Comparison of ENCODE assay signal across 8 cellular contexts in the genomic region with DNA sequence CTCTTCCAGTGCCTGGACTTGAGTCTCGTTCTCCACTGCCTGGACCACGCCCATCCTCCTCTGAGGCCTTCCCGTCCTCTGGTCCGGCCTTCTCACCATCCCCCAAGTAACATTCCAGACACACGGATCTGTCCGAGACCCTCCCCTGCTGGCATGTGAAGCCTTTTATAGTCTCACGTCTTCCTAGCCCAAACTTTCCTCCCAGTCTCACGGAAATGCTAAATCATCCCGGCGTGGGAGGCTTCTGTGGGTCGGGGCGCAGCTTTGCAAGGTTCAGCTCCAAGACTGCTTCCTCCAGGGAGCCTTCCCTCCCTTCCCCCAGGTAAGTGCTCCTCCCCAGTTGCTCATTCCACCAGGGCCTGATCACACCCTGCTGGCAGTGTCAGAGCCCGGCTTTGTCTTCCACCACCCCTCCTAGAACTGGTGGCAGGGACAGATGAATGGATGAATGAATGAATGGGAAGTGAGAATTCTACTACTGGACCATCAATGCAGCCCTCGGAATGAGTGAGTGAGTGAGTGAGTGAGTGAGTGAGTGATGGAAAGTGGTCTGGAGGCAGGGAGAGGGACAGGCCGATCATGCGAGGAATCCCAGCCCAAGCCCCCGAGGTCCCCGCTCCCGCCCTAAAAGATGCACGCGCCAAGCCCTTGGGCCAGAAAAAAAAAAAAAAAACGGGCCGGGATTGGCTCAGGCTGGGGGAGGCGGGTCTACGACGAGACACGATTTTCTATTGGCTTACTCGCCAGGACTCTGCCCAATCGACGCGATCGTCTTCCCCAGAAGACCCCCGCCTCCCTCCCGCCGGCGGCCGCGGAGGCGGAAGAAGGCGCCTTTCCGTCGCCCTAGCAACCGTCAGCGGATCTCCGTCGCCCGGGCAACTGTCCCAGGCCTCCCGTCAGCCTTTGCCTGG. TPM values are rescaled to one million over a fixed set of nuclear protein-coding genes. Genes with fewer than 3 reads are reported as not detected.
DNase-seq lines count a peak whose midpoint lies in the region; ATAC-seq and TF ChIP-seq lines count a peak whose summit lies in the region.

No MANE protein-coding gene starts in this region.

- in situ Hi-C loops in mammary epithelial cell (cut with MboI; ENCODE audit: low sequenced_read_pairs in 2 of 2) = no loop called here

- DNase-seq in GM10266 (ENCODE audit: extremely low spot score) (peak; percentile 99), NCI-H2171 (lab: John Stamatoyannopoulos, UW) (peak; percentile 91), mammary epithelial cell (peak; percentile 80)

- CTCF ChIA-PET in mammary epithelial cell (lab: Charles Lee; ENCODE audit: low non-redundant PET) = no interaction called here

- no peaks in the 10 kb centered on the region for H4K20me1 ChIP-seq in mammary epithelial cell (ENCODE audit: insufficient read depth, low read length)

- H3K9me3 ChIP-seq in mammary epithelial cell (replicated peaks; ENCODE audit: insufficient read depth, low read length) (no peaks in the 10 kb centered on the region), iPS-18c (ENCODE audit: control insufficient read depth, insufficient read depth, low read length) (no peaks in the 10 kb centered on the region), skeletal muscle satellite cell (replicated peaks; ENCODE audit: low read length) (no peaks in the 10 kb centered on the region)

- dilution Hi-C loops in mammary epithelial cell (cut with HindIII; ENCODE audit: low sequenced_read_pairs) = loop anchor here (5.0 kb wide), 1 partner anchor 99 kb away; no protein-coding TSS in a partner anchor

- no TSS peak for BruUV-seq in mammary epithelial cell (replicated peaks; lab: Mats Ljungman, UMichigan)

- intact Hi-C loops in mammary epithelial cell (cut with micrococcal nuclease) = no loop called here

- peak overlapping the region; percentile 92 for H2AFZ ChIP-seq in mammary epithelial cell (ENCODE audit: low read depth, low read length)

- no peak for TF ChIP-seq CTCF in GM10266 (IDR thresholded peaks at IDR 0.05; ENCODE audit: control insufficient read depth, insufficient read depth, low read depth, missing control alignments)
- no peak for TF ChIP-seq CTCF in WI38 (IDR thresholded peaks at IDR 0.05; ENCODE audit: low read depth, low read length)
- TF ChIP-seq CTCF in mammary epithelial cell (conservative IDR thresholded peaks at IDR 0.05 in 1 of 2, IDR thresholded peaks at IDR 0.05 in 1 of 2; ENCODE audit: extremely low read depth in 1 of 2, insufficient read depth in 1 of 2, low read depth in 1 of 2, low read length in 2 of 2) = no peak

- H3K9ac ChIP-seq in mammary epithelial cell (ENCODE audit: insufficient read depth, low read length) (no peak overlapping the region), skeletal muscle satellite cell (ENCODE audit: low read depth, low read length) (peak overlapping the region; percentile 80)

- H3K36me3 ChIP-seq in mammary epithelial cell (ENCODE audit: insufficient read depth, low read length) = no peaks in the 10 kb centered on the region
- H3K36me3 ChIP-seq in skeletal muscle satellite cell (ENCODE audit: insufficient read depth, low read length) = no peaks in the 10 kb centered on the region

- no peaks in the 10 kb centered on the region for H3K27me3 ChIP-seq in mammary epithelial cell (ENCODE audit: insufficient read depth, low read length)
- no peaks in the 10 kb centered on the region for H3K27me3 ChIP-seq in skeletal muscle satellite cell (ENCODE audit: control insufficient read depth, insufficient read depth, low read length)

- peak; percentile 85 for ATAC-seq in HG03039 (IDR thresholded peaks at IDR 0.05; ENCODE audit: unreplicated experiment)
- no peak for ATAC-seq in HG02763 (IDR thresholded peaks at IDR 0.05; ENCODE audit: unreplicated experiment)

- no peaks in the 10 kb centered on the region for H3K79me2 ChIP-seq in mammary epithelial cell (ENCODE audit: insufficient read depth, low read length)

- H3K4me2 ChIP-seq in mammary epithelial cell (ENCODE audit: insufficient read depth, low read depth, low read length) (peak overlapping the region; percentile 98), skeletal muscle satellite cell (ENCODE audit: low read length) (peak overlapping the region; percentile 87)

- 9% methylated on average over 28 of the region's 48 CpGs for whole genome bisulfite sequencing in mammary epithelial cell (ENCODE audit: low coverage, missing lambda C conversion rate)

- H3K4me3 ChIP-seq in WI38 (ENCODE audit: low read depth, low read length) = peak overlapping the region; percentile 57
- H3K4me3 ChIP-seq in mammary epithelial cell (replicated peaks in 1 of 3; ENCODE audit: insufficient read depth in 1 of 3, low read depth in 2 of 3, low read length in 3 of 3) = peak overlapping the region; percentile 54 to 61 (median 59)
- H3K4me3 ChIP-seq in iPS-18c (ENCODE audit: insufficient read depth, low read depth, low read length) = peak overlapping the region; percentile 68
- peak overlapping the region; percentile 78 for H3K4me3 ChIP-seq in skeletal muscle satellite cell (ENCODE audit: low read length)

- H3K27ac ChIP-seq in mammary epithelial cell (ENCODE audit: insufficient read depth, low read depth, low read length) = no peak overlapping the region

- H3K4me1 ChIP-seq in mammary epithelial cell (ENCODE audit: insufficient read depth, low read length) = peaks cover 12% of the 10 kb centered on the region
- peaks cover 13% of the 10 kb centered on the region for H3K4me1 ChIP-seq in skeletal muscle satellite cell (ENCODE audit: control insufficient read depth, insufficient read depth, low read length)

RNA-seq across cellular contexts. Expression of gene EPHX3, which starts 9.3 kb away (rescaled TPM):
- total RNA-seq in mammary epithelial cell = under 1 TPM; 0.17 to 0.47 TPM
- 0.06 TPM for polyA plus RNA-seq in mammary epithelial cell
- polyA minus RNA-seq in mammary epithelial cell = not detected
- under 0.01 TPM in 1 of 2 replicates, not detected in the other for total RNA-seq in skeletal muscle satellite cell (2012; rRNA removed)

RNA-seq across cellular contexts. Expression of gene NOTCH3, which starts 22.2 kb away (rescaled TPM):
- 10 to 100 TPM; 15.1 to 44.7 TPM for total RNA-seq in mammary epithelial cell
- 7.3 TPM for polyA plus RNA-seq in mammary epithelial cell
- 50.0 TPM for polyA minus RNA-seq in mammary epithelial cell
- total RNA-seq in skeletal muscle satellite cell (2012; rRNA removed) = 40.3 and 65.3 TPM in 2 replicates
